8 cellular contexts compared by ENCODE assay signal in genomic region chr1:234601217-234602017, GRCh38. TPM values are rescaled to one million over a fixed set of nuclear protein-coding genes. Genes with fewer than 3 reads are reported as not detected.
A peak's percentile ranks its signal among the peaks of the same experiment; 100 is the strongest.
DNase-seq lines count a peak whose midpoint lies in the region; ATAC-seq lines count a peak whose summit lies in the region.

No MANE protein-coding gene starts in this region.

- peaks cover 32% of the 10 kb centered on the region for H3K36me3 Mint-ChIP-seq in activated naive CD8-positive, alpha-beta T cell treated with anti-CD3 and anti-CD28 coated beads for 36 hours

- no peaks in the 10 kb centered on the region for H3K36me3 ChIP-seq in thymus (ENCODE audit: control insufficient read depth, insufficient read depth)

- WGBS in thymus, result 27% methylated on average over 10 of the region's 10 CpGs

- H3K9me3 ChIP-seq in thymus (ENCODE audit: control insufficient read depth), result no peaks in the 10 kb centered on the region

- DNase-seq in NCI-H1694 treated with DMSO at 0.1 percent for 48 hours (lab: John Stamatoyannopoulos, UW), result peak; percentile 32
- no peak for DNase-seq in NCI-H1694 (lab: John Stamatoyannopoulos, UW)
- peak; percentile 42 for DNase-seq in NCI-H1436 (lab: John Stamatoyannopoulos, UW)
- DNase-seq in activated naive CD8-positive, alpha-beta T cell treated with anti-CD3 and anti-CD28 coated beads for 36 hours, result no peak
- DNase-seq in kidney tubule cell (ENCODE audit: low spot score), result peak; percentile 35
- no peak for DNase-seq in NCI-H1105 treated with DMSO at 0.1 percent for 48 hours (lab: John Stamatoyannopoulos, UW)

- H3K9me3 Mint-ChIP-seq in activated naive CD8-positive, alpha-beta T cell treated with anti-CD3 and anti-CD28 coated beads for 36 hours, result peaks cover 1% of the 10 kb centered on the region

- H3K4me3 Mint-ChIP-seq in activated naive CD8-positive, alpha-beta T cell treated with anti-CD3 and anti-CD28 coated beads for 36 hours, result peak overlapping the region; percentile 67

- H3K27me3 ChIP-seq in thymus (ENCODE audit: control insufficient read depth, insufficient read depth), result no peaks in the 10 kb centered on the region

- peaks cover 60% of the 10 kb centered on the region for H3K4me1 Mint-ChIP-seq in activated naive CD8-positive, alpha-beta T cell treated with anti-CD3 and anti-CD28 coated beads for 36 hours

- H3K4me3 ChIP-seq in thymus (ENCODE audit: low read length), result no peak overlapping the region

- peaks cover 35% of the 10 kb centered on the region for H3K4me1 ChIP-seq in thymus (ENCODE audit: control insufficient read depth, insufficient read depth, low read length)

- peak overlapping the region; percentile 96 for H3K27ac ChIP-seq in thymus (ENCODE audit: low read depth)

- peak overlapping the region; percentile 90 for H3K27ac Mint-ChIP-seq in activated naive CD8-positive, alpha-beta T cell treated with anti-CD3 and anti-CD28 coated beads for 36 hours

- ATAC-seq in HG03025 (IDR thresholded peaks at IDR 0.05; ENCODE audit: low FRiP score, unreplicated experiment), result no peak

- H3K27me3 Mint-ChIP-seq in activated naive CD8-positive, alpha-beta T cell treated with anti-CD3 and anti-CD28 coated beads for 36 hours, result no peaks in the 10 kb centered on the region

RNA-seq across cellular contexts. Expression of gene IRF2BP2, which starts 8.6 kb away (rescaled TPM):
- total RNA-seq in activated naive CD8-positive, alpha-beta T cell treated with anti-CD3 and anti-CD28 coated beads for 36 hours, result 100 to 1,000 TPM; 109 to 111 TPM
- 60.3 TPM for polyA plus RNA-seq in thymus

Comparison
In these comparisons a context has a peak if more than half of its experiments do, and no peak if none do; other contexts are left out.
1. DNase-seq: peak in NCI-H1694 treated with DMSO at 0.1 percent for 48 hours (single experiment), NCI-H1436 (single experiment) and kidney tubule cell (single experiment); none in NCI-H1694 (single experiment), activated naive CD8-positive, alpha-beta T cell treated with anti-CD3 and anti-CD28 coated beads for 36 hours (single experiment) and NCI-H1105 treated with DMSO at 0.1 percent for 48 hours (single experiment).